In genomic region chr10:6667679-6668270, GRCh38 we compare ENCODE assay signal across 8 cellular contexts.
DNase-seq lines count a peak whose midpoint lies in the region; ATAC-seq, FAIRE-seq and TF ChIP-seq lines count a peak whose summit lies in the region.

No MANE protein-coding gene starts in this region.

- no peaks in the 10 kb centered on the region for H3K36me3 ChIP-seq in CD4-positive, alpha-beta memory T cell (ENCODE audit: insufficient read depth, low read length)
- H3K36me3 ChIP-seq in SK-N-SH (replicated peaks in 1 of 2; ENCODE audit: control insufficient read depth in 1 of 2, insufficient read depth in 2 of 2, low read length in 1 of 2) (no peaks in the 10 kb centered on the region), endothelial cell of umbilical vein (ENCODE audit: control insufficient read depth in 2 of 2, extremely low read depth in 1 of 2, insufficient read depth in 2 of 2, low read length in 2 of 2) (no peaks in the 10 kb centered on the region)

- H3K23me2 ChIP-seq in H9 (ENCODE audit: insufficient read length, low read depth, low read length, poor library complexity, severe bottlenecking) = no peaks in the 10 kb centered on the region

- FAIRE-seq in endothelial cell of umbilical vein (lab: Jason Lieb, UNC) (peak; percentile 65), GM19239 (lab: Jason Lieb, UNC) (no peak)

- WGBS in H9 (ENCODE audit: extremely low coverage, insufficient read length, low lambda C conversion rate) = no CpG with 5 or more reads among the region's 10 CpGs
- WGBS in SK-N-SH (ENCODE audit: low lambda C conversion rate) = 7% methylated on average over 10 of the region's 10 CpGs

- no peaks in the 10 kb centered on the region for H3F3A ChIP-seq in SK-N-SH (replicated peaks; ENCODE audit: insufficient read depth)

- no peak overlapping the region for H4K8ac ChIP-seq in H9 (replicated peaks; ENCODE audit: insufficient read length, low read depth, low read length)

- CTCF ChIA-PET in CD4-positive, alpha-beta memory T cell (lab: Charles Lee; ENCODE audit: partially characterized antibody) = interaction anchor here (0.8 to 9.5 kb wide), 22 partner anchors 10 to 266 kb away, joined by 3 to 78 read pairs (median 4); no protein-coding TSS in a partner anchor
- CTCF ChIA-PET in SK-N-SH (lab: Yijun Ruan, JAX) (interaction anchor here (0.6 to 2.2 kb wide), 34 partner anchors 9 to 770 kb away, joined by 3 to 13 read pairs (median 4); partner anchors contain the start of gene PRKCQ), endothelial cell of umbilical vein (lab: Charles Lee) (interaction anchor here (0.6 to 2.8 kb wide), 28 partner anchors 8 to 1019 kb away, joined by 3 to 24 read pairs (median 4); partner anchors contain the start of gene SFMBT2)

- no peak for TF ChIP-seq POLR2A in endothelial cell of umbilical vein (IDR thresholded peaks at IDR 0.05; ENCODE audit: low read depth, low read length)

- H3K27me3 ChIP-seq in CD4-positive, alpha-beta memory T cell (ENCODE audit: insufficient read depth, low read length) = no peaks in the 10 kb centered on the region
- H3K27me3 ChIP-seq in H9 (ENCODE audit: insufficient read depth, low read length) (no peaks in the 10 kb centered on the region), SK-N-SH (ENCODE audit: insufficient read depth) (no peaks in the 10 kb centered on the region; the same call in 1 of the 2 replicates), endothelial cell of umbilical vein (ENCODE audit: control insufficient read depth in 2 of 2, insufficient read depth in 2 of 2, low read length in 2 of 2) (peaks cover 0 to 4% of the 10 kb centered on the region in 2 experiments)

- intact Hi-C loops in CD4-positive, alpha-beta memory T cell (cut with micrococcal nuclease) = loop anchor here (1.0 kb wide), 3 partner anchors 87 to 250 kb away; partner anchors contain the start of gene PRKCQ
- intact Hi-C loops in endothelial cell of umbilical vein (cut with micrococcal nuclease) = loop anchor here (1.0 to 5.0 kb wide), 3 partner anchors 87 to 455 kb away; partner anchors contain the start of gene PRKCQ
- intact Hi-C loops in left cardiac atrium (cut with DNase I) = loop anchor here in 1 of 2 donors (10.0 kb wide), 1 partner anchor 253 kb away; no protein-coding TSS in a partner anchor

- no peak overlapping the region for H4K91ac ChIP-seq in H9 (ENCODE audit: insufficient read length, low read depth, low read length)

- H3K4me1 ChIP-seq in CD4-positive, alpha-beta memory T cell (ENCODE audit: insufficient read depth, low read length) = peaks cover 22% of the 10 kb centered on the region
- no peaks in the 10 kb centered on the region for H3K4me1 ChIP-seq in H9 (ENCODE audit: insufficient read depth, low read length)
- H3K4me1 ChIP-seq in SK-N-SH (ENCODE audit: control insufficient read depth in 1 of 2, insufficient read depth in 2 of 2, low read depth in 1 of 2, low read length in 1 of 2) = no peaks in the 10 kb centered on the region; a peak in 1 of 4 replicates
- peaks cover 11% of the 10 kb centered on the region for H3K4me1 ChIP-seq in endothelial cell of umbilical vein (ENCODE audit: control insufficient read depth, extremely low read depth, insufficient read depth, low read length)

- no peak overlapping the region for H2BK120ac ChIP-seq in H9 (ENCODE audit: low read depth, low read length, poor library complexity, severe bottlenecking)

- H3K27ac Mint-ChIP-seq in CD4-positive, alpha-beta memory T cell = no peak overlapping the region
- no peak overlapping the region for H3K27ac Mint-ChIP-seq in H9
- H3K27ac Mint-ChIP-seq in osteocyte (ENCODE audit: unreplicated experiment) = no peak overlapping the region

- DNase-seq in CD4-positive, alpha-beta memory T cell = peak in 4 of 5 donors; percentile 15 to 34 (median 26)
- DNase-seq in H9 (peak; percentile 38), SK-N-SH (peak; percentile 48), endothelial cell of umbilical vein (ENCODE audit: low read depth, low spot score) (peak; percentile 38), osteocyte (ENCODE audit: extremely low spot score, unreplicated experiment) (no peak), GM19239 (ENCODE audit: insufficient read length, low spot score) (no peak), left cardiac atrium (no peak)

- no peaks in the 10 kb centered on the region for H3K9me3 Mint-ChIP-seq in CD4-positive, alpha-beta memory T cell
- 0 out of 5 replicates have a peak, but pooled peaks cover 0 to 2% of the 10 kb centered on the region in 2 experiments for H3K9me3 Mint-ChIP-seq in H9
- no peaks in the 10 kb centered on the region for H3K9me3 Mint-ChIP-seq in osteocyte (ENCODE audit: unreplicated experiment)

- no peaks in the 10 kb centered on the region for H3K9me2 ChIP-seq in SK-N-SH

- H3K4ac ChIP-seq in H9 (ENCODE audit: low read depth, low read length) = no peak overlapping the region

- no peaks in the 10 kb centered on the region for H3K27me3 Mint-ChIP-seq in CD4-positive, alpha-beta memory T cell
- H3K27me3 Mint-ChIP-seq in H9 (ENCODE audit: low read depth) = no peaks in the 10 kb centered on the region; the same call in 1 of the 2 replicates
- peaks cover 43% of the 10 kb centered on the region for H3K27me3 Mint-ChIP-seq in osteocyte (ENCODE audit: unreplicated experiment)

- no peak overlapping the region for H2BK5ac ChIP-seq in H9 (ENCODE audit: insufficient read length, low read length)

- POLR2A ChIA-PET in CD4-positive, alpha-beta memory T cell (lab: Charles Lee; ENCODE audit: partially characterized antibody) = interaction anchor here (0.6 to 2.7 kb wide), 2 partner anchors 86 to 122 kb away, joined by 3 to 18 read pairs; partner anchors contain the start of gene PRKCQ
- POLR2A ChIA-PET in SK-N-SH (lab: Yijun Ruan, JAX) (no interaction called here), endothelial cell of umbilical vein (lab: Charles Lee) (no interaction called here)

- H3K23ac ChIP-seq in H9 (ENCODE audit: insufficient read length, low read depth, low read length) = no peak overlapping the region

- H3T11ph ChIP-seq in H9 (ENCODE audit: low read length) = no peak overlapping the region

- no peaks in the 10 kb centered on the region for H3K36me3 Mint-ChIP-seq in CD4-positive, alpha-beta memory T cell
- H3K36me3 Mint-ChIP-seq in H9 (ENCODE audit: insufficient read depth in 1 of 3, low read depth in 3 of 3) = no peaks in the 10 kb centered on the region
- H3K36me3 Mint-ChIP-seq in osteocyte (ENCODE audit: unreplicated experiment) = no peaks in the 10 kb centered on the region

- H3K4me1 Mint-ChIP-seq in CD4-positive, alpha-beta memory T cell = peaks cover 15 to 28% (median 21%) of the 10 kb centered on the region in 4 donors
- H3K4me1 Mint-ChIP-seq in H9 (peaks cover 3 to 6% of the 10 kb centered on the region in 2 experiments; a peak in 2 of 4 replicates), osteocyte (ENCODE audit: unreplicated experiment) (no peaks in the 10 kb centered on the region)

- H2BK20ac ChIP-seq in H9 (ENCODE audit: low read depth, low read length, poor library complexity, severe bottlenecking) = no peak overlapping the region

- dilution Hi-C loops in endothelial cell of umbilical vein (cut with MboI; ENCODE audit: extremely low pct_ligation_motif_present, low sequenced_read_pairs) = no loop called here

- H3K9ac ChIP-seq in H9 (ENCODE audit: extremely low read depth, insufficient read length, low read length) = no peak overlapping the region
- H3K9ac ChIP-seq in SK-N-SH = no peak overlapping the region
- H3K9ac ChIP-seq in endothelial cell of umbilical vein (replicated peaks; ENCODE audit: extremely low read depth, insufficient read depth, low read length) = no peak overlapping the region

- H3K79me1 ChIP-seq in H9 (ENCODE audit: insufficient read depth, low read depth, low read length, poor library complexity, severe bottlenecking) = no peaks in the 10 kb centered on the region

- H3K18ac ChIP-seq in H9 (ENCODE audit: insufficient read length, low read depth, low read length) = no peak overlapping the region

- no peak overlapping the region for H2BK15ac ChIP-seq in H9 (ENCODE audit: low read depth, low read length)

- ATAC-seq in GM21737 (IDR thresholded peaks at IDR 0.05; ENCODE audit: unreplicated experiment) = no peak
- ATAC-seq in left cardiac atrium = no peak

- H2AK5ac ChIP-seq in H9 (ENCODE audit: insufficient read length, low read length) = no peak overlapping the region

- no peak overlapping the region for H3K4me2 ChIP-seq in H9 (ENCODE audit: insufficient read depth, insufficient read length, low read length)
- no peak overlapping the region for H3K4me2 ChIP-seq in SK-N-SH
- no peak overlapping the region for H3K4me2 ChIP-seq in endothelial cell of umbilical vein (ENCODE audit: insufficient read depth, low read length)

- no peak overlapping the region for H3K56ac ChIP-seq in H9 (ENCODE audit: insufficient read length, low read depth, low read length)

- no peak overlapping the region for H3K27ac ChIP-seq in CD4-positive, alpha-beta memory T cell (ENCODE audit: low read depth, low read length)
- H3K27ac ChIP-seq in H9 (ENCODE audit: insufficient read length, low read depth, low read length) = no peak overlapping the region
- no peak overlapping the region for H3K27ac ChIP-seq in SK-N-SH (ENCODE audit: low read depth in 2 of 2, low read length in 1 of 2)
- H3K27ac ChIP-seq in endothelial cell of umbilical vein (ENCODE audit: insufficient read depth, low read depth, low read length) = no peak overlapping the region

- no peak for TF ChIP-seq EP300 in SK-N-SH (IDR thresholded peaks at IDR 0.05; ENCODE audit: borderline replicate concordance in 1 of 2, low read depth in 1 of 2, low read length in 1 of 2)

- TF ChIP-seq CTCF in H9 (conservative IDR thresholded peaks at IDR 0.05) (peak; percentile 84), SK-N-SH (IDR thresholded peaks at IDR 0.05) (peak; percentile 72), endothelial cell of umbilical vein (IDR thresholded peaks at IDR 0.05; ENCODE audit: extremely low read depth in 1 of 2, insufficient read depth in 1 of 2, low read depth in 1 of 2, low read length in 2 of 2) (peak; percentile 49), osteocyte (IDR thresholded peaks at IDR 0.05) (peak; percentile 63)

- no peaks in the 10 kb centered on the region for H3K9me1 ChIP-seq in endothelial cell of umbilical vein (replicated peaks; ENCODE audit: control insufficient read depth, extremely low read depth, insufficient read depth, low read length)

- no peak overlapping the region for H2BK12ac ChIP-seq in H9 (ENCODE audit: insufficient read length, low read depth, low read length)

- H2AFZ ChIP-seq in H9 (ENCODE audit: low read length) (no peak overlapping the region), SK-N-SH (ENCODE audit: low read depth) (no peak overlapping the region), endothelial cell of umbilical vein (ENCODE audit: low read depth, low read length) (no peak overlapping the region)

- H3K9me3 ChIP-seq in CD4-positive, alpha-beta memory T cell (ENCODE audit: control insufficient read depth in 1 of 2, low read length in 2 of 2) = no peaks in the 10 kb centered on the region
- H3K9me3 ChIP-seq in H9 (ENCODE audit: control insufficient read depth, low read depth, low read length) (no peaks in the 10 kb centered on the region), SK-N-SH (no peaks in the 10 kb centered on the region), endothelial cell of umbilical vein (replicated peaks; ENCODE audit: control insufficient read depth, insufficient read depth, low read length) (no peaks in the 10 kb centered on the region)

- H3K4me3 Mint-ChIP-seq in CD4-positive, alpha-beta memory T cell = peak overlapping the region in 1 of 8 donors; percentile 10
- H3K4me3 Mint-ChIP-seq in H9 (no peak overlapping the region), osteocyte (ENCODE audit: unreplicated experiment) (no peak overlapping the region)

- no peak overlapping the region for H4K5ac ChIP-seq in H9 (ENCODE audit: insufficient read length, low read depth, low read length)

- no TSS peak for BruUV-seq in endothelial cell of umbilical vein (replicated peaks; lab: Mats Ljungman, UMichigan)

- H3K79me2 ChIP-seq in H9 (ENCODE audit: insufficient read depth, low read length) (no peaks in the 10 kb centered on the region), SK-N-SH (ENCODE audit: insufficient read depth) (no peaks in the 10 kb centered on the region), endothelial cell of umbilical vein (ENCODE audit: control insufficient read depth, insufficient read depth, low read length) (no peaks in the 10 kb centered on the region)

- no peak overlapping the region for H3K4me3 ChIP-seq in CD4-positive, alpha-beta memory T cell (ENCODE audit: low read length in 2 of 2)
- H3K4me3 ChIP-seq in SK-N-SH (ENCODE audit: low read depth in 2 of 2, low read length in 1 of 2) = no peak overlapping the region; a peak in 1 of 4 replicates
- no peak overlapping the region for H3K4me3 ChIP-seq in endothelial cell of umbilical vein (replicated peaks in 1 of 3; ENCODE audit: insufficient read depth in 1 of 3, low read depth in 1 of 3, low read length in 3 of 3)

- H4K20me1 ChIP-seq in H9 (ENCODE audit: control insufficient read depth, insufficient read depth, insufficient read length) = no peaks in the 10 kb centered on the region
- no peaks in the 10 kb centered on the region for H4K20me1 ChIP-seq in SK-N-SH (ENCODE audit: insufficient read depth)
- no peaks in the 10 kb centered on the region for H4K20me1 ChIP-seq in endothelial cell of umbilical vein (replicated peaks; ENCODE audit: control insufficient read depth, extremely low read depth, insufficient read depth, low read length)

- no peak overlapping the region for H3K14ac ChIP-seq in H9 (ENCODE audit: insufficient read depth, low read length)

- TF ChIP-seq RAD21 in SK-N-SH (IDR thresholded peaks at IDR 0.05; ENCODE audit: low read length) = peak; percentile 73

Comparison
In these comparisons a context has a peak if more than half of its experiments do, and no peak if none do; other contexts are left out.
1. DNase-seq: peak in CD4-positive, alpha-beta memory T cell (4 of 5), H9 (single experiment), SK-N-SH (single experiment) and endothelial cell of umbilical vein (single experiment); none in osteocyte (single experiment), GM19239 (single experiment) and left cardiac atrium (single experiment).
2. Peak in every context shown above with its lines, with median percentiles within 50 percentile points of each other: CTCF ChIP-seq.